Comparison of ENCODE assay signal across 16 cellular contexts in the genomic region with DNA sequence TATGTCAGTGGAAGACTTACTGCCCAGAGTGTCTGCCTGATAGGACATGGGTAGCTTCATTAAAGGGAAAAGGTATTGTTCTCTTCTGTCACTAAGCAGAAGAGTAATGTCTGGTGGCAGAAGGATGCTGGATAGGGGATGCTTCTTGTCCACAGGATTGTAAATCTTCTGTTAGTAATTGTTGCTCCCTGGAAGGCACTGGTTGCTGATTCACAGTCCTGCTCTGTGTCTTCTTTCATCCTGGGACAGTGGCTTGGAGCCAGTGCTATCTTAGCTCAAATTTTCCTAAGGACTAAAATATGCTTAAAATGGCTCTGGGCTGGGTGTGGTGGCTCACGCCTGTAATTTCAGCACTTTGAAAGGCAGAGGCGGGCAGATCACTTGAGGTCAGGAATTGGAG. TPM values are rescaled to one million over a fixed set of nuclear protein-coding genes. Genes with fewer than 3 reads are reported as not detected.
DNase-seq lines count a peak whose midpoint lies in the region; ATAC-seq and TF ChIP-seq lines count a peak whose summit lies in the region.
"Had no signal": no experiment of that assay in that cellular context is flagged by ENCODE, and none has a peak within 500 bp of the region (broad histone marks: within the 10 kb centered on the region; RNA-seq: fewer than 3 reads in every experiment).

No MANE protein-coding gene starts in this region.

- DNase-seq in EH (ENCODE audit: low read depth) (peak; percentile 91), HFFc6 (peak; percentile 80), dedifferentiated amniotic fluid mesenchymal stem cell (ENCODE audit: extremely low spot score) (peak; percentile 35), trophoblast cell (peak; percentile 79 to 81), stomach (no peak)
- no peak for DNase-seq in T-helper 2 cell treated with Interferon-gamma antibody and Interleukin-4, amounts not matched to agents 5 μg/mL and 100 μg/mL, for 36 hours (ENCODE audit: low spot score)
- DNase-seq: activated CD4-positive, alpha-beta T cell treated with anti-CD3 and anti-CD28 coated beads for 36 hours; glutamatergic neuron; MG63; naive thymus-derived CD8-positive, alpha-beta T cell; NCI-H345; substantia nigra had no signal

- no peak overlapping the region for H2AFZ ChIP-seq in trophoblast cell (ENCODE audit: insufficient read depth, low read length, poor library complexity)

- H3K14ac ChIP-seq in trophoblast cell (ENCODE audit: low read length), result no peak overlapping the region

- no peaks in the 10 kb centered on the region for H3K36me3 ChIP-seq in trophoblast cell (ENCODE audit: control insufficient read depth in 1 of 2, insufficient read depth in 2 of 2, low read length in 2 of 2)
- no peaks in the 10 kb centered on the region for H3K36me3 ChIP-seq in stomach
- H3K36me3 ChIP-seq: MG63 had no signal

- H2BK5ac ChIP-seq in trophoblast cell (ENCODE audit: low read depth, low read length, poor library complexity), result no peak overlapping the region

- no peak for TF ChIP-seq CTCF in HFFc6 (IDR thresholded peaks at IDR 0.05)
- no peak for TF ChIP-seq CTCF in stomach (IDR thresholded peaks at IDR 0.05)

- no peak overlapping the region for H2AK5ac ChIP-seq in trophoblast cell (ENCODE audit: low read length)

- H3K4me3 ChIP-seq in trophoblast cell (ENCODE audit: low read depth, low read length) (no peak overlapping the region), stomach (no peak overlapping the region)
- H3K4me3 ChIP-seq: lung, MG63 had no signal

- H4K91ac ChIP-seq in trophoblast cell (ENCODE audit: low read depth, low read length), result no peak overlapping the region

- H3K79me1 ChIP-seq in trophoblast cell (ENCODE audit: low read length), result peaks cover 6% of the 10 kb centered on the region

- H3K27ac Mint-ChIP-seq in HFFc6, result peak overlapping the region; percentile 80
- H3K27ac Mint-ChIP-seq in T-helper 2 cell treated with Interferon-gamma antibody and Interleukin-4, amounts not matched to agents 5 μg/mL and 100 μg/mL, for 36 hours, result no peak overlapping the region
- H3K27ac Mint-ChIP-seq: activated CD4-positive, alpha-beta T cell treated with anti-CD3 and anti-CD28 coated beads for 36 hours; activated naive CD4-positive, alpha-beta T cell treated with anti-CD3 and anti-CD28 coated beads, Interleukin-2, amount 50 U/mL, for 24 hours; naive thymus-derived CD8-positive, alpha-beta T cell had no signal

- H3K9me3 Mint-ChIP-seq in HFFc6, result no peaks in the 10 kb centered on the region
- H3K9me3 Mint-ChIP-seq in T-helper 2 cell treated with Interferon-gamma antibody and Interleukin-4, amounts not matched to agents 5 μg/mL and 100 μg/mL, for 36 hours, result no peaks in the 10 kb centered on the region
- H3K9me3 Mint-ChIP-seq: activated naive CD4-positive, alpha-beta T cell treated with anti-CD3 and anti-CD28 coated beads, Interleukin-2, amount 50 U/mL, for 24 hours; naive thymus-derived CD8-positive, alpha-beta T cell had no signal

- H3K36me3 Mint-ChIP-seq in HFFc6 (ENCODE audit: low read depth), result no peaks in the 10 kb centered on the region
- peaks cover 44% of the 10 kb centered on the region for H3K36me3 Mint-ChIP-seq in T-helper 2 cell treated with Interferon-gamma antibody and Interleukin-4, amounts not matched to agents 5 μg/mL and 100 μg/mL, for 36 hours (ENCODE audit: low read depth)

- no peaks in the 10 kb centered on the region for H3K79me2 ChIP-seq in trophoblast cell (ENCODE audit: control insufficient read depth, insufficient read depth, low read length, poor library complexity)

- H3K4ac ChIP-seq in trophoblast cell (ENCODE audit: low read depth, low read length), result no peak overlapping the region

- no peak overlapping the region for H4K8ac ChIP-seq in trophoblast cell (ENCODE audit: low read depth, low read length)

- ATAC-seq in HG03469 (IDR thresholded peaks at IDR 0.05; ENCODE audit: unreplicated experiment), result no peak
- ATAC-seq: activated CD4-positive, alpha-beta T cell treated with anti-CD3 and anti-CD28 coated beads for 36 hours; naive thymus-derived CD8-positive, alpha-beta T cell had no signal

- peak overlapping the region; percentile 12 for H3K27ac ChIP-seq in trophoblast cell (ENCODE audit: low read depth, low read length)
- no peak overlapping the region for H3K27ac ChIP-seq in stomach

- H3K18ac ChIP-seq in trophoblast cell (ENCODE audit: low read length), result no peak overlapping the region

- intact Hi-C loops in stomach (cut with DNase I; ENCODE audit: low total_unique reads), result loop anchor here (10.0 kb wide), 1 partner anchor 473 kb away; no protein-coding TSS in a partner anchor

- peaks cover 1% of the 10 kb centered on the region for H3K27me3 Mint-ChIP-seq in HFFc6 (ENCODE audit: insufficient read depth)
- H3K27me3 Mint-ChIP-seq in T-helper 2 cell treated with Interferon-gamma antibody and Interleukin-4, amounts not matched to agents 5 μg/mL and 100 μg/mL, for 36 hours (ENCODE audit: low read depth), result no peaks in the 10 kb centered on the region
- H3K27me3 Mint-ChIP-seq: activated CD4-positive, alpha-beta T cell treated with anti-CD3 and anti-CD28 coated beads for 36 hours; activated naive CD4-positive, alpha-beta T cell treated with anti-CD3 and anti-CD28 coated beads, Interleukin-2, amount 50 U/mL, for 24 hours; naive thymus-derived CD8-positive, alpha-beta T cell had no signal

- H3K9me3 ChIP-seq in trophoblast cell (ENCODE audit: insufficient read depth, low read depth, low read length), result no peaks in the 10 kb centered on the region
- H3K9me3 ChIP-seq in stomach, result no peaks in the 10 kb centered on the region
- H3K9me3 ChIP-seq: MG63 had no signal

- no peak overlapping the region for H3K4me2 ChIP-seq in trophoblast cell (ENCODE audit: low read length)

- H2BK120ac ChIP-seq in trophoblast cell (ENCODE audit: insufficient read depth, low read length, poor library complexity), result no peak overlapping the region

- no peak overlapping the region for H4K12ac ChIP-seq in trophoblast cell (ENCODE audit: low read depth, low read length)

- no peak for TF ChIP-seq EP300 in stomach (IDR thresholded peaks at IDR 0.05)

- TF ChIP-seq POLR2A in stomach (IDR thresholded peaks at IDR 0.05), result no peak

- H3K9ac ChIP-seq in trophoblast cell (ENCODE audit: low read length), result no peak overlapping the region

- no CpG with 5 or more reads among the region's 2 CpGs for WGBS in trophoblast cell (ENCODE audit: extremely low coverage, insufficient coverage, insufficient read length)
- 83 to 89% (median 84%) methylated on average over 2 of the region's 2 CpGs for WGBS in stomach, 5 donors

- no peak overlapping the region for H3K23ac ChIP-seq in trophoblast cell (ENCODE audit: low read length)

- H3K4me1 Mint-ChIP-seq in HFFc6 (ENCODE audit: low read depth), result peaks cover 22% of the 10 kb centered on the region
- peaks cover 15% of the 10 kb centered on the region for H3K4me1 Mint-ChIP-seq in T-helper 2 cell treated with Interferon-gamma antibody and Interleukin-4, amounts not matched to agents 5 μg/mL and 100 μg/mL, for 36 hours (ENCODE audit: low read depth)
- H3K4me1 Mint-ChIP-seq: activated naive CD4-positive, alpha-beta T cell treated with anti-CD3 and anti-CD28 coated beads, Interleukin-2, amount 50 U/mL, for 24 hours; CD14-positive monocyte had no signal

- H3K4me3 Mint-ChIP-seq in HFFc6, result no peak overlapping the region
- H3K4me3 Mint-ChIP-seq in T-helper 2 cell treated with Interferon-gamma antibody and Interleukin-4, amounts not matched to agents 5 μg/mL and 100 μg/mL, for 36 hours, result no peak overlapping the region
- H3K4me3 Mint-ChIP-seq: activated CD4-positive, alpha-beta T cell treated with anti-CD3 and anti-CD28 coated beads for 36 hours; activated naive CD4-positive, alpha-beta T cell treated with anti-CD3 and anti-CD28 coated beads, Interleukin-2, amount 50 U/mL, for 24 hours; CD14-positive monocyte; naive thymus-derived CD8-positive, alpha-beta T cell had no signal

- H3K4me1 ChIP-seq in trophoblast cell (ENCODE audit: control insufficient read depth in 1 of 2, insufficient read depth in 2 of 2, low read length in 2 of 2) (peaks cover 9 to 11% of the 10 kb centered on the region in 2 experiments), stomach (no peaks in the 10 kb centered on the region)

- no peaks in the 10 kb centered on the region for H3K27me3 ChIP-seq in trophoblast cell (ENCODE audit: insufficient read depth, low read length)
- no peaks in the 10 kb centered on the region for H3K27me3 ChIP-seq in stomach
- H3K27me3 ChIP-seq: MG63 had no signal

- H2BK12ac ChIP-seq in trophoblast cell (ENCODE audit: low read length), result no peak overlapping the region

RNA-seq across cellular contexts. Expression of gene SYTL3, which starts 47.9 kb away (rescaled TPM):
- total RNA-seq in HFFc6 (2021; fragmentation: NEBNext Ultra II Directional; extraction: Animal tissue kit (Norgen Biotek cat#: 25700)), result 1 to 10 TPM; 3.1 to 5.7 (median 3.9) TPM
- 2.7 and 2.9 TPM in 2 replicates for polyA plus RNA-seq in trophoblast cell (2013)
- 10 to 100 TPM in 1 of 5 donors, 1 to 10 TPM in 4; 3.1 to 14.6 (median 8.1) TPM for total RNA-seq in stomach
- polyA plus RNA-seq in stomach, result 1 to 10 TPM; 3.4 to 5.2 (median 3.9) TPM

RNA-seq across cellular contexts. Expression of gene DYNLT1, which starts 53.3 kb away (rescaled TPM):
- 100 to 1,000 TPM; 163 to 185 (median 170) TPM for total RNA-seq in HFFc6 (2021; fragmentation: NEBNext Ultra II Directional; extraction: Animal tissue kit (Norgen Biotek cat#: 25700))
- polyA plus RNA-seq in trophoblast cell (2013), result 244 and 246 TPM in 2 replicates
- total RNA-seq in stomach, result 100 to 1,000 TPM in 3 of 5 donors, 10 to 100 TPM in 1, 1 to 10 TPM in 1; 5.8 to 294 (median 102) TPM
- 100 to 1,000 TPM; 183 to 208 (median 196) TPM for polyA plus RNA-seq in stomach

Comparison
In these comparisons a context has a peak if more than half of its experiments do, and no peak if none do; other contexts are left out.
1. DNase-seq: peak in EH (single experiment), HFFc6 (single experiment), dedifferentiated amniotic fluid mesenchymal stem cell (single experiment) and trophoblast cell (2 of 2); none in stomach (single experiment) and T-helper 2 cell treated with Interferon-gamma antibody and Interleukin-4, amounts not matched to agents 5 μg/mL and 100 μg/mL, for 36 hours (single experiment).